18 cellular contexts compared by ENCODE assay signal in the genomic region with DNA sequence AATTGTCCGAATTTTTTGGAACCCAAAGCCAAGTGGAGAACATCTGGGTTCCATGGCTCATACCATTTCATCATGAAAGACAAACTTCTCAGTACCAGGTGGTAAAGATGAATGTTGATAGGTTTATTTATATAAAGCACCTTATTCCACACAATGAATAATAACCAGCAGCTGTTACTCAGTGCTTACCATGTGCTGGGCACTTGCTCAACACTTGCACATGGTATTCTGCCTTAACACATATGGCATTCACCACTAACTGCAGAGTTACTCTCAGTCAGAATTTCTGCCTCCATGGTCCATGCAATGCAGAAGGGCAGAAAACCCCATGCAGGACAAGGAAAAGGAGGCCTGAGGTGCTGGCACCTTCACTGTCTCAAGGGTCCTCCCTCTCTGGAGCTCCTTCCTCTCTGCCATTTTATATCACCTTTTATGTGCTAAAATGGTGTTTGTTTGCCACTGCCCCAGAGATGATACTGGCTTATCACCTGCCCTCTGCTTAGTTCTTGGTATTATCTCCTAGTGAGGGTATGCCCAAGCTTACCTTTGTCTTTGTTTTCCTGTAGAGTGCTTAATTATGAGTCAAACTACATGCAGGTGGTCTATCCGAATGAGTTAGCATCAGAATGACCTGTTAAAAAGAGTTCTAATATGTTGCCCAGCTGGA.
A peak's percentile ranks its signal among the peaks of the same experiment; 100 is the strongest.
DNase-seq lines count a peak whose midpoint lies in the region; ATAC-seq, FAIRE-seq and TF ChIP-seq lines count a peak whose summit lies in the region.
"Had no signal": no experiment of that assay in that cellular context is flagged by ENCODE, and none has a peak within 500 bp of the region (broad histone marks: within the 10 kb centered on the region; RNA-seq: fewer than 3 reads in every experiment).

No MANE protein-coding gene starts in this region.

- no peaks in the 10 kb centered on the region for H3K9me3 ChIP-seq in HepG2 (ENCODE audit: low read length)
- H3K9me3 ChIP-seq: adrenal gland, Peyer's patch had no signal

- peaks cover under 1% of the 10 kb centered on the region for H3K9me3 Mint-ChIP-seq in nephron
- H3K9me3 Mint-ChIP-seq: CD14-positive monocyte had no signal

- peaks cover 1 to 10% of the 10 kb centered on the region in 2 experiments for H3K36me3 ChIP-seq in HepG2 (replicated peaks in 1 of 2; ENCODE audit: control insufficient read depth in 1 of 2, insufficient read depth in 2 of 2, low read length in 2 of 2)
- H3K36me3 ChIP-seq: adrenal gland, Peyer's patch had no signal

- H3K9ac ChIP-seq in HepG2 (ENCODE audit: insufficient read depth, low read depth, low read length): no peak overlapping the region

- TF ChIP-seq CTCF in epithelial cell of esophagus (IDR thresholded peaks at IDR 0.05; ENCODE audit: insufficient read depth, low read depth, low read length, missing control alignments) (no peak), nephron (IDR thresholded peaks at IDR 0.05; ENCODE audit: unreplicated experiment in 3 of 3) (no peak), HepG2 (CRISPR knock-in tag; IDR thresholded peaks at IDR 0.05) (no peak)

- WGBS in HepG2 (ENCODE audit: low lambda C conversion rate): 96% methylated on average over 2 of the region's 2 CpGs

- H3K79me2 ChIP-seq in HepG2 (ENCODE audit: insufficient read depth, low read length): peaks cover 26% of the 10 kb centered on the region

- no peaks in the 10 kb centered on the region for H3K4me1 ChIP-seq in HepG2 (ENCODE audit: insufficient read depth, low read length)
- H3K4me1 ChIP-seq: Peyer's patch had no signal

- H3K4me3 Mint-ChIP-seq in nephron: no peak overlapping the region
- H3K4me3 Mint-ChIP-seq: activated CD4-positive, alpha-beta T cell treated with anti-CD3 and anti-CD28 coated beads for 36 hours; CD14-positive monocyte; stimulated activated naive B cell treated with anti-CD40 and anti-IgM and Interleukin-4, amounts not matched to agents 10 μg/mL and 1 μg/mL and 100 μg/mL, for 72 hours had no signal

- intact Hi-C loops in HepG2 (cut with micrococcal nuclease; ENCODE audit: unreplicated experiment): no loop called here

- DNase-seq in HCEC 1CT: peak; percentile 85
- peak; percentile 21 for DNase-seq in NCI-H1694 treated with DMSO at 0.1 percent for 48 hours (lab: John Stamatoyannopoulos, UW)
- peak; percentile 83 for DNase-seq in epithelial cell of esophagus (ENCODE audit: low read depth)
- DNase-seq in OCI-M1 (lab: John Stamatoyannopoulos, UW): no peak
- no peak for DNase-seq in HepG2 (ENCODE audit: low spot score)
- DNase-seq in activated CD4-positive, alpha-beta T cell treated with anti-CD3 and anti-CD28 coated beads, Interleukin-2, amount 50 U/mL, for 48 hours: no peak
- DNase-seq: activated CD4-positive, alpha-beta T cell treated with anti-CD3 and anti-CD28 coated beads for 36 hours; adrenal gland; nucleus accumbens; Peyer's patch; stimulated activated naive B cell treated with anti-CD40 and anti-IgM and Interleukin-4, amounts not matched to agents 10 μg/mL and 1 μg/mL and 100 μg/mL, for 72 hours; T-helper 2 cell had no signal

- ATAC-seq in GM18498 (IDR thresholded peaks at IDR 0.05; ENCODE audit: unreplicated experiment): no peak
- ATAC-seq in HepG2: no peak
- ATAC-seq: activated CD4-positive, alpha-beta T cell treated with anti-CD3 and anti-CD28 coated beads for 36 hours; stimulated activated naive B cell treated with anti-CD40 and anti-IgM and Interleukin-4, amounts not matched to agents 10 μg/mL and 1 μg/mL and 100 μg/mL, for 72 hours had no signal

- no peak overlapping the region for H3K4me3 ChIP-seq in epithelial cell of esophagus (ENCODE audit: low read length)
- no peak overlapping the region for H3K4me3 ChIP-seq in HepG2 (replicated peaks in 1 of 3; ENCODE audit: insufficient read depth in 1 of 3, low read depth in 2 of 3, low read length in 3 of 3)
- H3K4me3 ChIP-seq: adrenal gland, Peyer's patch, skin epidermis had no signal

- no peaks in the 10 kb centered on the region for H3K27me3 Mint-ChIP-seq in nephron (ENCODE audit: low read depth)
- H3K27me3 Mint-ChIP-seq: activated CD4-positive, alpha-beta T cell treated with anti-CD3 and anti-CD28 coated beads for 36 hours; stimulated activated naive B cell treated with anti-CD40 and anti-IgM and Interleukin-4, amounts not matched to agents 10 μg/mL and 1 μg/mL and 100 μg/mL, for 72 hours had no signal

- no peak for TF ChIP-seq POLR2A in HepG2 (IDR thresholded peaks at IDR 0.05; ENCODE audit: insufficient read depth in 1 of 2, low read depth in 2 of 2, low read length in 2 of 2)

- no peaks in the 10 kb centered on the region for H3K27me3 ChIP-seq in HepG2 (ENCODE audit: control insufficient read depth in 1 of 2, insufficient read depth in 2 of 2, low read length in 2 of 2)
- H3K27me3 ChIP-seq: adrenal gland, Peyer's patch had no signal

- no peak for FAIRE-seq in HepG2 (lab: Jason Lieb, UNC)
- FAIRE-seq: colon, GM12891 had no signal

- H4K20me1 ChIP-seq in HepG2 (ENCODE audit: insufficient read depth, low read length): no peaks in the 10 kb centered on the region; the same call in 1 of the 2 replicates

- H3K27ac Mint-ChIP-seq in nephron: peak overlapping the region in 2 of 3 experiments; percentile 4 to 15
- H3K27ac Mint-ChIP-seq: activated CD4-positive, alpha-beta T cell treated with anti-CD3 and anti-CD28 coated beads for 36 hours had no signal

- H3K4me1 Mint-ChIP-seq in nephron: peaks cover 8% of the 10 kb centered on the region

- H3K27ac ChIP-seq in HepG2 (ENCODE audit: extremely low read length, insufficient read depth, low read length): no peak overlapping the region
- H3K27ac ChIP-seq: Peyer's patch, skin epidermis had no signal

- H2AFZ ChIP-seq in HepG2 (ENCODE audit: low read length): no peak overlapping the region

- no peak for TF ChIP-seq RAD21 in HepG2 (CRISPR knock-in tag; IDR thresholded peaks at IDR 0.05)

- POLR2A ChIA-PET in HepG2 (lab: Yijun Ruan, JAX): interaction anchor here (1.1 kb wide), 1 partner anchor 12 kb away, joined by 4 read pairs; no protein-coding TSS in a partner anchor

- TF ChIP-seq EP300 in HepG2 (IDR thresholded peaks at IDR 0.05; ENCODE audit: low read depth in 2 of 2, low read length in 2 of 2) (no peak), HepG2 (CRISPR knock-in tag; IDR thresholded peaks at IDR 0.05; ENCODE audit: borderline replicate concordance) (no peak)

- CTCF ChIA-PET in HepG2 (lab: Yijun Ruan, JAX; ENCODE audit: low intra/inter-chr PET ratio, low total read pairs): no interaction called here

- no peak overlapping the region for H3K4me2 ChIP-seq in HepG2 (ENCODE audit: low read depth, low read length)

- BruUV-seq in HepG2 (replicated peaks; lab: Mats Ljungman, UMichigan): no TSS peak

- H3K36me3 Mint-ChIP-seq in nephron (ENCODE audit: low read depth): peaks cover 12% of the 10 kb centered on the region

- in situ Hi-C loops in HepG2 (cut with HindIII; ENCODE audit: extremely low pct_ligation_motif_present, low pct_unique_long_range_greater_than_20kb): no loop called here

TF ChIP-seq in HepG2, 621 proteins besides CTCF, POLR2A, EP300 and RAD21:
- no peak for TF ChIP-seq HDAC1 (CRISPR knock-in tag; IDR thresholded peaks at IDR 0.05)
- TF ChIP-seq IRX3 (CRISPR knock-in tag; IDR thresholded peaks at IDR 0.05; ENCODE audit: borderline replicate concordance, low read depth): no peak
- no peak for TF ChIP-seq CHD4 (IDR thresholded peaks at IDR 0.05; ENCODE audit: borderline replicate concordance, low read length)
- TF ChIP-seq ELF3 (CRISPR knock-in tag; IDR thresholded peaks at IDR 0.05): no peak
- TF ChIP-seq ZFY (CRISPR knock-in tag; IDR thresholded peaks at IDR 0.05): no peak
- no peak for TF ChIP-seq BCLAF1 (IDR thresholded peaks at IDR 0.05)
- TF ChIP-seq TFAP4 (IDR thresholded peaks at IDR 0.05; ENCODE audit: borderline replicate concordance, low read depth): no peak
- no peak for TF ChIP-seq ZNF468 (CRISPR knock-in tag; IDR thresholded peaks at IDR 0.05)
- TF ChIP-seq SMARCC2 (IDR thresholded peaks at IDR 0.05): no peak
- TF ChIP-seq REL (CRISPR knock-in tag; conservative IDR thresholded peaks at IDR 0.05): no peak
- no peak for TF ChIP-seq RFXANK (CRISPR knock-in tag; IDR thresholded peaks at IDR 0.05)
- TF ChIP-seq THYN1 (CRISPR knock-in tag; IDR thresholded peaks at IDR 0.05; ENCODE audit: borderline replicate concordance, low read depth): no peak

Comparison
In these comparisons a context has a peak if more than half of its experiments do, and no peak if none do; other contexts are left out.
1. DNase-seq: peak in HCEC 1CT (single experiment), NCI-H1694 treated with DMSO at 0.1 percent for 48 hours (single experiment) and epithelial cell of esophagus (single experiment); none in OCI-M1 (single experiment), HepG2 (single experiment) and activated CD4-positive, alpha-beta T cell treated with anti-CD3 and anti-CD28 coated beads, Interleukin-2, amount 50 U/mL, for 48 hours (0 of 2).